In the genomic region with DNA sequence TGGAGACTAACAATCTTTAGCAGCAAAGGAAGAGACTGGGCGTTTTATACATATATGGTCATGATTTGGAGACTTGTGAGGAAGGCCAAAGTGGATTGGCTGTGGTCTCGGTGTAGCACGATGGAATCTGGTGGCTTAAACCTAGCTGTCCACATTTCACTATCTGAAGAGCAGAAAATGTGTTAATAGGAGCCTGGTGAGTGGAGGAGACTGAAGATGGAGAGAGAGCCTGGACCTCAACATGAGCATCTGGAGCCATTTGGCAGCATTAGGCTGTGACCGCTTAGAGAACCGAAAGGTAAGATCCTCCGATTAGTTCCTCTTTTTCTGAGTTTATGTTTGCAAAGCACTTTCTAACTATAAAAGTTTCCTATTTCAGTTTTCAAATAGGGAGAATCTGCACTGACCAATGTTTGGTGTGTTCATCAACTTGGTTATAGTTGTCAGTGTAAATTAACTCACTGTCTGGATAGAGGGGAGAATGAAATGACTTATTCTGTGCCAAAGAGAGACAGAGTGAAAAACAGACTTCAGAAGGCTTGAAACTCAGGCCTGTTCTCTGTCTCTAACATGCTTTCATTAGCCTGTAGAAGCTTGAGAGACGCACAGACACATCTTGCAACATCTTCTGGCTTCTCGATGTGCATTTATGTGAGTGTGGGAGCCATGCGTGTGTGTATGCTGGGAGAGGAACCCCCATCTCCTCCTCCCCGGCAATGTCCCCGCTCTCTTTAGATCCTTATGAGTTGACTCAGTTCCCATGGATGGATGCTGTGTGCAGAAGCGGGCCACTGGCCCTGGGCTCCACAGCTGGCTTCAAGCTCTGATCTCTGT, we compare ENCODE assay signal across 1 cellular context.
TF ChIP-seq lines count a peak whose summit lies in the region.

No MANE protein-coding gene starts in this region.

TF ChIP-seq in SK-N-SH, 30 proteins besides CTCF, POLR2A, EP300 and RAD21 (continued from another document):
- TF ChIP-seq, protein P1, sequence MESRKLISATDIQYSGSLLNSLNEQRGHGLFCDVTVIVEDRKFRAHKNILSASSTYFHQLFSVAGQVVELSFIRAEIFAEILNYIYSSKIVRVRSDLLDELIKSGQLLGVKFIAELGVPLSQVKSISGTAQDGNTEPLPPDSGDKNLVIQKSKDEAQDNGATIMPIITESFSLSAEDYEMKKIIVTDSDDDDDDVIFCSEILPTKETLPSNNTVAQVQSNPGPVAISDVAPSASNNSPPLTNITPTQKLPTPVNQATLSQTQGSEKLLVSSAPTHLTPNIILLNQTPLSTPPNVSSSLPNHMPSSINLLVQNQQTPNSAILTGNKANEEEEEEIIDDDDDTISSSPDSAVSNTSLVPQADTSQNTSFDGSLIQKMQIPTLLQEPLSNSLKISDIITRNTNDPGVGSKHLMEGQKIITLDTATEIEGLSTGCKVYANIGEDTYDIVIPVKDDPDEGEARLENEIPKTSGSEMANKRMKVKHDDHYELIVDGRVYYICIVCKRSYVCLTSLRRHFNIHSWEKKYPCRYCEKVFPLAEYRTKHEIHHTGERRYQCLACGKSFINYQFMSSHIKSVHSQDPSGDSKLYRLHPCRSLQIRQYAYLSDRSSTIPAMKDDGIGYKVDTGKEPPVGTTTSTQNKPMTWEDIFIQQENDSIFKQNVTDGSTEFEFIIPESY (IDR thresholded peaks at IDR 0.05; ENCODE audit: borderline replicate concordance, low read depth) = no peak
- TF ChIP-seq IRF3 (IDR thresholded peaks at IDR 0.05; ENCODE audit: low read depth, low read length) = no peak
- no peak for TF ChIP-seq SMC3 (IDR thresholded peaks at IDR 0.05; ENCODE audit: low read depth, low read length)
- no peak for TF ChIP-seq TEAD4 (IDR thresholded peaks at IDR 0.05; ENCODE audit: borderline replicate concordance, insufficient read depth)
- no peak for TF ChIP-seq RCOR1 (IDR thresholded peaks at IDR 0.05; ENCODE audit: low read length)
- TF ChIP-seq, protein P2, sequence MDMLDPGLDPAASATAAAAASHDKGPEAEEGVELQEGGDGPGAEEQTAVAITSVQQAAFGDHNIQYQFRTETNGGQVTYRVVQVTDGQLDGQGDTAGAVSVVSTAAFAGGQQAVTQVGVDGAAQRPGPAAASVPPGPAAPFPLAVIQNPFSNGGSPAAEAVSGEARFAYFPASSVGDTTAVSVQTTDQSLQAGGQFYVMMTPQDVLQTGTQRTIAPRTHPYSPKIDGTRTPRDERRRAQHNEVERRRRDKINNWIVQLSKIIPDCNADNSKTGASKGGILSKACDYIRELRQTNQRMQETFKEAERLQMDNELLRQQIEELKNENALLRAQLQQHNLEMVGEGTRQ (IDR thresholded peaks at IDR 0.05; ENCODE audit: borderline replicate concordance, low read depth, low read length) = no peak
- no peak for TF ChIP-seq GABPA (IDR thresholded peaks at IDR 0.05; ENCODE audit: low read depth)
- TF ChIP-seq, protein P3, sequence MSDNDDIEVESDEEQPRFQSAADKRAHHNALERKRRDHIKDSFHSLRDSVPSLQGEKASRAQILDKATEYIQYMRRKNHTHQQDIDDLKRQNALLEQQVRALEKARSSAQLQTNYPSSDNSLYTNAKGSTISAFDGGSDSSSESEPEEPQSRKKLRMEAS (IDR thresholded peaks at IDR 0.05; ENCODE audit: low read depth) = no peak
- TF ChIP-seq MEF2A (IDR thresholded peaks at IDR 0.05; ENCODE audit: borderline replicate concordance, low read depth) = no peak
- no peak for TF ChIP-seq FOXJ3 (CRISPR knock-in tag; IDR thresholded peaks at IDR 0.05)
- no peak for TF ChIP-seq YY1 (IDR thresholded peaks at IDR 0.05; ENCODE audit: low read depth)
